In genomic region chr14:105859073-105859716, GRCh38 we compare ENCODE assay signal across 7 cellular contexts.
DNase-seq lines count a peak whose midpoint lies in the region; ATAC-seq and TF ChIP-seq lines count a peak whose summit lies in the region.
"Not testable (repeated sequence)": the region's sequence is repeated elsewhere in the genome, so short reads cannot be mapped to it uniquely, and the experiment has no call there.

No MANE protein-coding gene starts in this region.

- peaks cover 45% of the 10 kb centered on the region for H3K4me1 Mint-ChIP-seq in activated CD4-positive, alpha-beta T cell treated with anti-CD3 and anti-CD28 coated beads, Interleukin-2, amount 10 ng/mL, durations not matched to agents 24 days and 14 days
- peaks cover 90% of the 10 kb centered on the region for H3K4me1 Mint-ChIP-seq in activated naive CD4-positive, alpha-beta T cell treated with anti-CD3 and anti-CD28 coated beads, Interleukin-2, amount 10 ng/mL, durations not matched to agents 7 days and 5 days
- peaks cover 22% of the 10 kb centered on the region for H3K4me1 Mint-ChIP-seq in stimulated activated memory B cell treated with anti-CD40 and anti-IgM and Interleukin-4, amounts not matched to agents 10 μg/mL and 1 μg/mL and 100 μg/mL, for 72 hours

- H3K36me3 ChIP-seq in OCI-LY3 (replicated peaks; ENCODE audit: low read depth, low read length) = peaks cover 58% of the 10 kb centered on the region
- H3K36me3 ChIP-seq in mucosa of rectum (ENCODE audit: control insufficient read depth in 2 of 2, insufficient read depth in 2 of 2, low read length in 2 of 2) = not testable (repeated sequence)

- not testable (repeated sequence) for H3K9me3 Mint-ChIP-seq in activated CD4-positive, alpha-beta T cell treated with anti-CD3 and anti-CD28 coated beads, Interleukin-2, amount 10 ng/mL, durations not matched to agents 24 days and 14 days; activated naive CD4-positive, alpha-beta T cell treated with anti-CD3 and anti-CD28 coated beads, Interleukin-2, amount 10 ng/mL, durations not matched to agents 7 days and 5 days; stimulated activated memory B cell treated with anti-CD40 and anti-IgM and Interleukin-4, amounts not matched to agents 10 μg/mL and 1 μg/mL and 100 μg/mL, for 72 hours

- H3K4me3 ChIP-seq in GM12864 (ENCODE audit: low read depth, low read length) = peak overlapping the region; percentile 21; the same call in 1 of the 2 replicates
- H3K4me3 ChIP-seq in OCI-LY3 (ENCODE audit: low read length) = peak overlapping the region; percentile 99
- H3K4me3 ChIP-seq in mucosa of rectum (ENCODE audit: low read length in 2 of 2) = peak overlapping the region in 1 of 2 donors; percentile 13

- H3K9ac ChIP-seq in OCI-LY3 (ENCODE audit: low read length) = peak overlapping the region; percentile 100
- H3K9ac ChIP-seq in mucosa of rectum (ENCODE audit: low read depth in 1 of 2, low read length in 2 of 2) = not testable (repeated sequence)

- peak overlapping the region; percentile 76 for H3K4me3 Mint-ChIP-seq in activated CD4-positive, alpha-beta T cell treated with anti-CD3 and anti-CD28 coated beads, Interleukin-2, amount 10 ng/mL, durations not matched to agents 24 days and 14 days
- peak overlapping the region; percentile 85 for H3K4me3 Mint-ChIP-seq in activated naive CD4-positive, alpha-beta T cell treated with anti-CD3 and anti-CD28 coated beads, Interleukin-2, amount 10 ng/mL, durations not matched to agents 7 days and 5 days
- peak overlapping the region; percentile 96 for H3K4me3 Mint-ChIP-seq in stimulated activated memory B cell treated with anti-CD40 and anti-IgM and Interleukin-4, amounts not matched to agents 10 μg/mL and 1 μg/mL and 100 μg/mL, for 72 hours

- H3K4me1 ChIP-seq in OCI-LY3 (ENCODE audit: low read length) = peaks cover 34% of the 10 kb centered on the region
- not testable (repeated sequence) for H3K4me1 ChIP-seq in mucosa of rectum (ENCODE audit: control insufficient read depth in 2 of 2, insufficient read depth in 2 of 2, low read length in 2 of 2)

- H4K20me1 ChIP-seq in OCI-LY3 (ENCODE audit: insufficient read depth, low read length) = peaks cover 11% of the 10 kb centered on the region; the same call in 1 of the 2 replicates

- not testable (repeated sequence) for H3K27me3 Mint-ChIP-seq in activated CD4-positive, alpha-beta T cell treated with anti-CD3 and anti-CD28 coated beads, Interleukin-2, amount 10 ng/mL, durations not matched to agents 24 days and 14 days; stimulated activated memory B cell treated with anti-CD40 and anti-IgM and Interleukin-4, amounts not matched to agents 10 μg/mL and 1 μg/mL and 100 μg/mL, for 72 hours
- peaks cover 35% of the 10 kb centered on the region for H3K27me3 Mint-ChIP-seq in activated naive CD4-positive, alpha-beta T cell treated with anti-CD3 and anti-CD28 coated beads, Interleukin-2, amount 10 ng/mL, durations not matched to agents 7 days and 5 days

- peaks cover 13% of the 10 kb centered on the region; the same call in 1 of the 2 replicates for H3K9me3 ChIP-seq in OCI-LY3 (ENCODE audit: insufficient read depth, low read length)
- not testable (repeated sequence) for H3K9me3 ChIP-seq in mucosa of rectum (ENCODE audit: control insufficient read depth in 2 of 2, low read length in 2 of 2)

- not testable (repeated sequence) for ATAC-seq in Right ventricle myocardium inferior; stimulated activated memory B cell treated with anti-CD40 and anti-IgM and Interleukin-4, amounts not matched to agents 10 μg/mL and 1 μg/mL and 100 μg/mL, for 72 hours

- DNase-seq in GM12864 (ENCODE audit: low read depth); activated CD4-positive, alpha-beta T cell treated with anti-CD3 and anti-CD28 coated beads, Interleukin-2, amount 10 ng/mL, durations not matched to agents 24 days and 14 days: not testable (repeated sequence)
- peak; percentile 61 for DNase-seq in activated naive CD4-positive, alpha-beta T cell treated with anti-CD3 and anti-CD28 coated beads, Interleukin-2, amount 10 ng/mL, durations not matched to agents 7 days and 5 days
- peak; percentile 37 for DNase-seq in Right ventricle myocardium inferior (ENCODE audit: missing footprints)

- not testable (repeated sequence) for H2AFZ ChIP-seq in OCI-LY3 (ENCODE audit: low read depth, low read length)

- CTCF ChIA-PET in activated naive CD4-positive, alpha-beta T cell treated with anti-CD3 and anti-CD28 coated beads, Interleukin-2, amount 10 ng/mL, durations not matched to agents 7 days and 5 days (lab: Charles Lee) = interaction anchor here (0.7 to 1.2 kb wide), 3 partner anchors 38 to 1186 kb away, joined by 3 to 5 read pairs (median 3); no protein-coding TSS in a partner anchor

- intact Hi-C loops in activated CD4-positive, alpha-beta T cell treated with anti-CD3 and anti-CD28 coated beads, Interleukin-2, amount 10 ng/mL, durations not matched to agents 24 days and 14 days (cut with micrococcal nuclease); Right ventricle myocardium inferior (cut with DNase I): not testable (repeated sequence)

- not testable (repeated sequence) for H3K36me3 Mint-ChIP-seq in activated CD4-positive, alpha-beta T cell treated with anti-CD3 and anti-CD28 coated beads, Interleukin-2, amount 10 ng/mL, durations not matched to agents 24 days and 14 days (ENCODE audit: low read depth)
- H3K36me3 Mint-ChIP-seq in activated naive CD4-positive, alpha-beta T cell treated with anti-CD3 and anti-CD28 coated beads, Interleukin-2, amount 10 ng/mL, durations not matched to agents 7 days and 5 days = peaks cover 44% of the 10 kb centered on the region
- H3K36me3 Mint-ChIP-seq in stimulated activated memory B cell treated with anti-CD40 and anti-IgM and Interleukin-4, amounts not matched to agents 10 μg/mL and 1 μg/mL and 100 μg/mL, for 72 hours = peaks cover 90% of the 10 kb centered on the region

- not testable (repeated sequence) for TF ChIP-seq CTCF in GM12864 (IDR thresholded peaks at IDR 0.05; ENCODE audit: low read depth, low read length, missing control alignments); OCI-LY3 (IDR thresholded peaks at IDR 0.05; ENCODE audit: low read depth, low read length)

- peak overlapping the region; percentile 85 for H3K27ac Mint-ChIP-seq in activated CD4-positive, alpha-beta T cell treated with anti-CD3 and anti-CD28 coated beads, Interleukin-2, amount 10 ng/mL, durations not matched to agents 24 days and 14 days
- H3K27ac Mint-ChIP-seq in activated naive CD4-positive, alpha-beta T cell treated with anti-CD3 and anti-CD28 coated beads, Interleukin-2, amount 10 ng/mL, durations not matched to agents 7 days and 5 days = peak overlapping the region; percentile 97
- H3K27ac Mint-ChIP-seq in stimulated activated memory B cell treated with anti-CD40 and anti-IgM and Interleukin-4, amounts not matched to agents 10 μg/mL and 1 μg/mL and 100 μg/mL, for 72 hours = peak overlapping the region; percentile 100

- H3K27ac ChIP-seq in OCI-LY3 (ENCODE audit: low read length) (peak overlapping the region; percentile 98), mucosa of rectum (ENCODE audit: low read depth in 2 of 2, low read length in 2 of 2) (peak overlapping the region; percentile 53 to 70)

- peak overlapping the region; percentile 92 for H3K4me2 ChIP-seq in OCI-LY3 (ENCODE audit: low read length)

- not testable (repeated sequence) for H3K27me3 ChIP-seq in OCI-LY3 (ENCODE audit: low read depth, low read length); mucosa of rectum (ENCODE audit: control insufficient read depth in 2 of 2, insufficient read depth in 2 of 2, low read length in 2 of 2)

- peaks cover 100% of the 10 kb centered on the region for H3K79me2 ChIP-seq in OCI-LY3 (ENCODE audit: low read length)
